24 cellular contexts compared by ENCODE assay signal in genomic region chr4:101655847-101656246, GRCh38.
"Had no signal": no experiment of that assay in that cellular context is flagged by ENCODE, and none has a peak within 500 bp of the region (broad histone marks: within the 10 kb centered on the region; RNA-seq: fewer than 3 reads in every experiment).

No MANE protein-coding gene starts in this region.

- H3K9me3 ChIP-seq: colonic mucosa, esophagus muscularis mucosa, gastroesophageal sphincter, heart left ventricle, left lung, lower lobe of right lung, mucosa of descending colon had no signal

- H3K4me1 Mint-ChIP-seq: endodermal cell, immature natural killer cell, mesothelial cell of epicardium, naive B cell had no signal

- H3K27me3 ChIP-seq: colonic mucosa, esophagus muscularis mucosa, foreskin keratinocyte, gastroesophageal sphincter, heart left ventricle, hepatocyte, left lung had no signal

- H3K9me3 Mint-ChIP-seq: dendritic cell treated with granulocyte-macrophage colony-stimulating factor and Interleukin-4, amounts not matched to agents 40 ng/mL and 50 ng/mL, for 4 days; effector memory CD8-positive, alpha-beta T cell; endodermal cell; immature natural killer cell; mesothelial cell of epicardium had no signal

- H3K36me3 Mint-ChIP-seq: immature natural killer cell, mesothelial cell of epicardium, naive B cell had no signal

- H3K4me3 ChIP-seq: colonic mucosa, esophagus muscularis mucosa, gastroesophageal sphincter, heart left ventricle, hepatocyte, left lung, lower lobe of right lung, mucosa of descending colon had no signal

- H3K27ac Mint-ChIP-seq: dendritic cell treated with granulocyte-macrophage colony-stimulating factor and Interleukin-4, amounts not matched to agents 40 ng/mL and 50 ng/mL, for 4 days; effector memory CD8-positive, alpha-beta T cell; endodermal cell; immature natural killer cell; mesothelial cell of epicardium; naive B cell had no signal

- H3K4me3 Mint-ChIP-seq: dendritic cell treated with granulocyte-macrophage colony-stimulating factor and Interleukin-4, amounts not matched to agents 40 ng/mL and 50 ng/mL, for 4 days; effector memory CD8-positive, alpha-beta T cell; endodermal cell; immature natural killer cell; mesothelial cell of epicardium; naive B cell had no signal

- H3K27me3 Mint-ChIP-seq: naive B cell had no signal

- DNase-seq: colonic mucosa; cortex of kidney; effector CD8-positive, alpha-beta T cell; effector memory CD8-positive, alpha-beta T cell; endodermal cell; foreskin keratinocyte; heart left ventricle; hypothalamus; immature natural killer cell; islet precursor cell; kidney; kidney glomerular epithelial cell; left cardiac atrium; left lung; left ventricle myocardium superior; lower lobe of right lung; mesenchymal stem cell; mucosa of descending colon; naive B cell had no signal

- H3K36me3 ChIP-seq: colonic mucosa, esophagus muscularis mucosa, gastroesophageal sphincter, heart left ventricle, left lung, lower lobe of right lung had no signal
